In the genomic region with DNA sequence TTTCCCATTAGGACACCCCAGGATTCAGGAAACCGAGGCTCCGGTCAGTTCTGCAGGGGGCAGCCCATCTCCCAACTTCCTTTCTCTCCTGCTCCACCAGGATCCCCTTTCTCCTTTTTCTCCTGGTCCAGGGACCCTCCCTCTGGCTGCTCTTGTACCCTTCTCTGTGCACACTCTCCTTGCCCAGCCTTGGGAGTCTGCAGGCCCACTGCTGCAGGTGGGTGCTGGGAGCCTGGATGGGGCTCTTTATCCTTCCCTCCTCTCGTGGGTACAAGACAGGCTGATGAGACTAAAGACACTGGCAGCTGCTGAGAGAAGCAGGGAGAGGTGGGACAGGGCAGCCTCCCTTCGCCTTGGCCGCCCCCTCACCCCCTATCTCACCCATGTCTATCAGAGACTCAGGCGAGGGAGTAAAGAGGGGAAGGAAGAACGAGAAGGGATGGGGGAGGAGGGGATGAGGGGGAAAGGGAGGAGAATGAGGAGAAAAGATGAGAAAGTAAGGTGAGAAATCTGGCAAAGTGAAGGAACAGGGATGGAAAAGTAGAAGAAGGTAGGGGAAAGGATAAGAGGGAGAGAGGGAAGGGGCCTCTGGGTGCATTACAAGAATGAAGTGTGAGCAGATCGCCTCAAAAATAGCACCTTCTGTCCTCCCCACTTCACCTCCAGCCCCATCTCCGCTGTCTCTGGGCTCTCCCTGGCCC, we compare ENCODE assay signal across 17 cellular contexts.
"Had no signal": no experiment of that assay in that cellular context is flagged by ENCODE, and none has a peak within 500 bp of the region (broad histone marks: within the 10 kb centered on the region; RNA-seq: fewer than 3 reads in every experiment).

No MANE protein-coding gene starts in this region.

- ATAC-seq: activated T-cell treated with anti-CD3 and anti-CD28 coated beads, Interleukin-2, amount 50 U/mL, for 72 hours; mucosa of descending colon; stimulated activated naive CD8-positive, alpha-beta T cell treated with anti-CD3 and anti-CD28 coated beads, Interleukin-15, Interleukin-2, amounts not matched to agents 100 U/mL and 50 U/mL, for 24 hours had no signal

- H3K9me3 Mint-ChIP-seq: dendritic cell treated with granulocyte-macrophage colony-stimulating factor and Interleukin-4, amounts not matched to agents 40 ng/mL and 50 ng/mL, for 4 days; nephron had no signal

- H3K4me3 Mint-ChIP-seq: activated T-cell treated with anti-CD3 and anti-CD28 coated beads, Interleukin-2, amount 50 U/mL, for 72 hours; dendritic cell treated with granulocyte-macrophage colony-stimulating factor and Interleukin-4, amounts not matched to agents 40 ng/mL and 50 ng/mL, for 4 days; endodermal cell; nephron had no signal

- H3K27me3 ChIP-seq: testis, vagina had no signal

- H3K9me3 ChIP-seq: mucosa of descending colon, testis, vagina had no signal

- H3K27ac Mint-ChIP-seq: activated T-cell treated with anti-CD3 and anti-CD28 coated beads, Interleukin-2, amount 50 U/mL, for 72 hours; dendritic cell treated with granulocyte-macrophage colony-stimulating factor and Interleukin-4, amounts not matched to agents 40 ng/mL and 50 ng/mL, for 4 days; endodermal cell; nephron had no signal

- H3K4me3 ChIP-seq: lung, mucosa of descending colon, SK-N-MC, testis, vagina had no signal

- H3K36me3 ChIP-seq: vagina had no signal

- DNase-seq: activated CD4-positive, alpha-beta T cell treated with anti-CD3 and anti-CD28 coated beads for 48 hours; activated naive CD4-positive, alpha-beta T cell; activated T-cell treated with anti-CD3 and anti-CD28 coated beads, Interleukin-2, amount 50 U/mL, for 72 hours; caudate nucleus; hippocampal formation; mucosa of descending colon; occipital lobe; stimulated activated CD4-positive, alpha-beta T cell treated with anti-CD3 and anti-CD28 coated beads, Interleukin-2, amount 100 ng/mL, for 48 hours; stimulated activated naive CD8-positive, alpha-beta T cell treated with anti-CD3 and anti-CD28 coated beads, Interleukin-15, Interleukin-2, amounts not matched to agents 100 U/mL and 50 U/mL, for 24 hours; T-helper 1 cell; testis had no signal

- H3K27ac ChIP-seq: SK-N-MC, testis had no signal
